Comparison of ENCODE assay signal across 21 cellular contexts in the genomic region with DNA sequence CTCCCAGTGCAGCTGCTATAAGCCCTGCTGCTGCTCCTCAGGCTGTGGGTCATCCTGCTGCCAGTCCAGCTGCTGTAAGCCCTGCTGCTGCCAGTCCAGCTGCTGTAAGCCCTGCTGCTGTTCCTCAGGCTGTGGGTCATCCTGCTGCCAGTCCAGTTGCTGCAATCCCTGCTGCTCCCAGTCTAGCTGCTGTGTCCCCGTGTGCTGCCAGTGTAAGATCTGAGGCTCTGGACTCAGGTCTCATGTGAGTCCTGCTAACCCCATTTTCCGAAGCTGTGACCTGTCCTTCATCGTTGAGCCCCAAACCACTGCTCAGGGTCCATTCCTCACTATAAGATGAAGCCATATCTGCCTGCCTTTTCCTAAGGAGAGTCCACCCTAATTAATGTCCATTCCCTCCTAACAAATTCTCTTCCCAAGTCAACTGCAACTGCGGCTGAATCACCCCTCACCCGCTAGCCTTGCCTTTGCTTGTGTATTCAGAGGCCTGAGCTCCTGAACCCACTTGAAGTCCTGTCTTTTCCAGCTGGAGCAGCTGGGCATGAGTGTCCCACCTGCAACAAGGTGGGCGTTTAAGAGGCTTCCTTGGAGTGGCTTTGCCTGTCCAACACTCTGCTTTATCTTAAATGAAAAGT. TPM values are rescaled to one million over a fixed set of nuclear protein-coding genes. Genes with fewer than 3 reads are reported as not detected.
"Had no signal": no experiment of that assay in that cellular context is flagged by ENCODE, and none has a peak within 500 bp of the region (broad histone marks: within the 10 kb centered on the region; RNA-seq: fewer than 3 reads in every experiment).

No MANE protein-coding gene starts in this region.

- DNase-seq: activated CD4-positive, alpha-beta T cell treated with anti-CD3 and anti-CD28 coated beads, Interleukin-2, amount 50 U/mL, for 4 hours; activated naive CD4-positive, alpha-beta T cell treated with Interleukin-2 at 50 U/mL for 16 hours; anterior cingulate cortex; central memory CD4-positive, alpha-beta T cell; colonic mucosa; foreskin melanocyte; head of caudate nucleus; kidney; left ventricle myocardium inferior; mucosa of descending colon; naive thymus-derived CD4-positive, alpha-beta T cell; pancreas; stimulated activated naive B cell treated with anti-CD40 and anti-IgM and Interleukin-4, amounts not matched to agents 10 μg/mL and 1 μg/mL and 100 μg/mL, for 72 hours had no signal

- H3K27ac ChIP-seq: colonic mucosa, left ventricle myocardium inferior, pancreas, thoracic aorta had no signal

- H3K36me3 ChIP-seq: colonic mucosa, left ventricle myocardium inferior, pancreas, thoracic aorta had no signal

- H3K36me3 Mint-ChIP-seq: brain had no signal

- H3K4me3 ChIP-seq: colonic mucosa, left ventricle myocardium inferior, mucosa of descending colon, pancreas, thoracic aorta had no signal

- ATAC-seq: naive thymus-derived CD4-positive, alpha-beta T cell; pancreas; stimulated activated naive B cell treated with anti-CD40 and anti-IgM and Interleukin-4, amounts not matched to agents 10 μg/mL and 1 μg/mL and 100 μg/mL, for 72 hours had no signal

- FAIRE-seq: kidney, pancreas, TTC549 had no signal

- H3K4me1 Mint-ChIP-seq: brain; naive thymus-derived CD4-positive, alpha-beta T cell had no signal

- H3K27me3 ChIP-seq: colonic mucosa, pancreas had no signal

- H3K9me3 Mint-ChIP-seq: activated T-cell treated with anti-CD3 and anti-CD28 coated beads, Interleukin-2, amount 50 U/mL, for 24 hours; activated T-helper 2 cell treated with anti-CD3 and anti-CD28 coated beads, Interferon-gamma antibody, Interleukin-2, Interleukin-4, amounts not matched to agents 10 μg/mL and 5 μg/mL and 100 μg/mL, durations not matched to agents 14 hours and 24 hours and 36 hours; stimulated activated naive B cell treated with anti-CD40 and anti-IgM and Interleukin-4, amounts not matched to agents 10 μg/mL and 1 μg/mL and 100 μg/mL, for 72 hours; T-helper 2 cell treated with Interferon-gamma antibody and Interleukin-4, amounts not matched to agents 5 μg/mL and 100 μg/mL, for 36 hours had no signal

- H3K9me3 ChIP-seq: colonic mucosa, left ventricle myocardium inferior, mucosa of descending colon, pancreas, thoracic aorta had no signal

- H3K4me3 Mint-ChIP-seq: activated T-cell treated with anti-CD3 and anti-CD28 coated beads, Interleukin-2, amount 50 U/mL, for 24 hours; brain; naive thymus-derived CD4-positive, alpha-beta T cell; stimulated activated naive B cell treated with anti-CD40 and anti-IgM and Interleukin-4, amounts not matched to agents 10 μg/mL and 1 μg/mL and 100 μg/mL, for 72 hours; T-helper 2 cell treated with Interferon-gamma antibody and Interleukin-4, amounts not matched to agents 5 μg/mL and 100 μg/mL, for 36 hours had no signal

- H3K27ac Mint-ChIP-seq: activated T-cell treated with anti-CD3 and anti-CD28 coated beads, Interleukin-2, amount 50 U/mL, for 24 hours; activated T-helper 2 cell treated with anti-CD3 and anti-CD28 coated beads, Interferon-gamma antibody, Interleukin-2, Interleukin-4, amounts not matched to agents 10 μg/mL and 5 μg/mL and 100 μg/mL, durations not matched to agents 14 hours and 24 hours and 36 hours; brain; naive thymus-derived CD4-positive, alpha-beta T cell; stimulated activated naive B cell treated with anti-CD40 and anti-IgM and Interleukin-4, amounts not matched to agents 10 μg/mL and 1 μg/mL and 100 μg/mL, for 72 hours; T-helper 2 cell treated with Interferon-gamma antibody and Interleukin-4, amounts not matched to agents 5 μg/mL and 100 μg/mL, for 36 hours had no signal

- H3K4me1 ChIP-seq: colonic mucosa, left ventricle myocardium inferior, pancreas had no signal

RNA-seq across cellular contexts. Expression of a gene that starts 0.6 kb away (rescaled TPM):
- total RNA-seq: epithelial cell of proximal tubule, left ventricle myocardium inferior, thoracic aorta had no signal
- polyA plus RNA-seq: naive thymus-derived CD4-positive, alpha-beta T cell had no signal

RNA-seq across cellular contexts. Expression of a gene that starts 10.1 kb away (rescaled TPM):
- total RNA-seq: activated T-helper 2 cell treated with anti-CD3 and anti-CD28 coated beads, Interferon-gamma antibody, Interleukin-2, Interleukin-4, amounts not matched to agents 10 μg/mL and 5 μg/mL and 100 μg/mL, durations not matched to agents 14 hours and 24 hours and 36 hours; epithelial cell of proximal tubule; left ventricle myocardium inferior; naive thymus-derived CD4-positive, alpha-beta T cell; urinary bladder had no signal
- polyA plus RNA-seq: naive thymus-derived CD4-positive, alpha-beta T cell had no signal

RNA-seq across cellular contexts. Expression of a gene that starts 20.5 kb away (rescaled TPM):
- total RNA-seq: activated T-helper 2 cell treated with anti-CD3 and anti-CD28 coated beads, Interferon-gamma antibody, Interleukin-2, Interleukin-4, amounts not matched to agents 10 μg/mL and 5 μg/mL and 100 μg/mL, durations not matched to agents 14 hours and 24 hours and 36 hours; epithelial cell of proximal tubule; left ventricle myocardium inferior; thoracic aorta; urinary bladder had no signal
- polyA plus RNA-seq: naive thymus-derived CD4-positive, alpha-beta T cell had no signal

RNA-seq across cellular contexts. Expression of a gene that starts 37.7 kb away (rescaled TPM):
- total RNA-seq: activated T-helper 2 cell treated with anti-CD3 and anti-CD28 coated beads, Interferon-gamma antibody, Interleukin-2, Interleukin-4, amounts not matched to agents 10 μg/mL and 5 μg/mL and 100 μg/mL, durations not matched to agents 14 hours and 24 hours and 36 hours; epithelial cell of proximal tubule; kidney; left ventricle myocardium inferior; naive thymus-derived CD4-positive, alpha-beta T cell; thoracic aorta; urinary bladder had no signal
- polyA plus RNA-seq: naive thymus-derived CD4-positive, alpha-beta T cell had no signal

RNA-seq across cellular contexts. Expression of a gene that starts 55.0 kb away (rescaled TPM):
- total RNA-seq: activated T-helper 2 cell treated with anti-CD3 and anti-CD28 coated beads, Interferon-gamma antibody, Interleukin-2, Interleukin-4, amounts not matched to agents 10 μg/mL and 5 μg/mL and 100 μg/mL, durations not matched to agents 14 hours and 24 hours and 36 hours; colonic mucosa; epithelial cell of proximal tubule; kidney; left ventricle myocardium inferior; mucosa of descending colon; naive thymus-derived CD4-positive, alpha-beta T cell; pancreas; thoracic aorta; urinary bladder had no signal
- polyA plus RNA-seq: naive thymus-derived CD4-positive, alpha-beta T cell; urinary bladder had no signal
